In the genomic region with DNA sequence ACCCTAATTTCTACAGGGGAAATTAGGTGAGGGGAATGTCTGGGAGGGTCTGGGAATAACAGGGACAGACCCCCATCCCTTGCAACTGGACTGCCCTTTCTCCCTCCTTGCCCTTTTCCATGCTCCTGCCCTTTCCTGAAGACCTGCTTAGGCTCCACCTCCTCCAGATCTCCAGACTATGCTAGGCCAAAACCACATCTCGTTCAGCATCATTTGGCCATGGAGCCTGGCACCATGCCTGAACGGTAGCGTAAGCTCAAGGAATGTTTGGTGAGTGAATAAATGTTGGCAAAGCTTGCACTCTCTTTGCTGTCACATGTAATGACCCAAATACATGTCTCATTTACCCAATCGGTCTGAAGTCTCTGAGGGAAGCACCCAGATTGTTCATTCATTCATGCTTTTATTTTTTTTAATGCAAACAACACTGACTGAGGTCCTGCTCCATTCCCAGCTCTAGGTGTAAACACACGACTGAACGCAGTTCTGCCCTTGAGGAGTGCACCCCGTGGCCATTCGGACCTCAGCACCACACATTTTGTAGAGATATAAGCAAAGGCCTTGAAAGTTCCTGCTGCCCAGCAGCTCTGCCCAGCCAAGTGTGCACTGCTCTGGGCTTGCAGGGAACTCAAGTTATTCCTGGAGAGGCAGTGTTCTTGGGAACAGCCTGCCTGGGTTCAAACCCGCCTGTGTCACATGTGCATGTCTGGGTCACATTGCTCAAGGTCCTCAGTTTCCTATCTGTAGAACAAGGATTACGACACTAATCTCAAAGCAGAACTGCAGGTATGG, we compare ENCODE assay signal across 1 cellular context.
TF ChIP-seq lines count a peak whose summit lies in the region.

No MANE protein-coding gene starts in this region.

TF ChIP-seq in H1, 55 proteins besides CTCF, POLR2A, EP300 and RAD21:
- TF ChIP-seq EGR1 (IDR thresholded peaks at IDR 0.05; ENCODE audit: borderline replicate concordance, low read depth, low read length) (no peak), TBP (IDR thresholded peaks at IDR 0.05; ENCODE audit: low read depth, low read length) (no peak), CBX8 (IDR thresholded peaks at IDR 0.05; ENCODE audit: borderline replicate concordance, low read depth, low read length) (no peak)
